1 cellular context compared by ENCODE assay signal in the genomic region with DNA sequence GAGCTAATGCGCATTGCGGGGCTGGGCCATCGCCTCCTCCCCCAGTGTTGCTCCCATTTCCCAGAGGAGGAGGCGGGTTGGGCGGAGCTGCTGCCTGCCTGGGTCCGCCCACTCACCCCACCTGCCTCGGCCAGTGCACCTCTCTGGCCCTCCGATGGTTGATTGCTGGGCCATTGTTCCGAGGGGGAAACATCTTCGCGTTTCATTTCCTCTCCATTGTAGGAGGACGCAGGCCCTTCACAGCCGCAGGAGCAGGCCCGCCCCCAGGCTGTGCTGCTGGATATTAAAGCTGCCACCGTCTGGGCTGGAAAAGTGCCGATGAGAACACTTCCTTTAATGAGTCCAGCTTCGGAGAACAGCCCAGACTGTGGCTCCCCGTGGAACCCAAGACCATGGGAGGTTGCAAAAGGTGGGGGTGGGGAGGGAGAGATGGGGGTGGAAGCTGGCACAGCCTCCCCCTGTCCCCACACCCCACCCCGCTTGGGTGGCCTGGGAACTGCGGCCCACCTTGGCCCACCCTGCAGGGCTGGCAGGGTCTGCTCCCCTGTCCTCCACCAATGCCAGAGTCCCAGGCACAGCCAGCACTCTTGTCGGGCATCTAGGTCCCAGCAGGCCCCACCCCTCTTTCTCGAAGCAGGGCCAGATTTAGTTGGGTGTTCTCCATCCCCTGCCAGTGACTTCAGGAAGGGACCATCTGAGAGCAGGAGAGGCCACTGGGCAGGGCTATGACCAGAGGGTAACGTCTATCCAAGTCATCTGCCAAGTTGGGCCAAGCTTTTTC.
TF ChIP-seq lines count a peak whose summit lies in the region.

No MANE protein-coding gene starts in this region.

TF ChIP-seq in SK-N-SH treated with all-trans-retinoic acid at 6 μM for 48 hours, 23 proteins besides CTCF, POLR2A, EP300 and RAD21 (continued from another document):
- TF ChIP-seq, protein P1, sequence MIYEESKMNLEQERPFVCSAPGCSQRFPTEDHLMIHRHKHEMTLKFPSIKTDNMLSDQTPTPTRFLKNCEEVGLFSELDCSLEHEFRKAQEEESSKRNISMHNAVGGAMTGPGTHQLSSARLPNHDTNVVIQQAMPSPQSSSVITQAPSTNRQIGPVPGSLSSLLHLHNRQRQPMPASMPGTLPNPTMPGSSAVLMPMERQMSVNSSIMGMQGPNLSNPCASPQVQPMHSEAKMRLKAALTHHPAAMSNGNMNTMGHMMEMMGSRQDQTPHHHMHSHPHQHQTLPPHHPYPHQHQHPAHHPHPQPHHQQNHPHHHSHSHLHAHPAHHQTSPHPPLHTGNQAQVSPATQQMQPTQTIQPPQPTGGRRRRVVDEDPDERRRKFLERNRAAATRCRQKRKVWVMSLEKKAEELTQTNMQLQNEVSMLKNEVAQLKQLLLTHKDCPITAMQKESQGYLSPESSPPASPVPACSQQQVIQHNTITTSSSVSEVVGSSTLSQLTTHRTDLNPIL (CRISPR knock-in tag; IDR thresholded peaks at IDR 0.05; ENCODE audit: low read depth) = no peak
- no peak for TF ChIP-seq RARB (CRISPR knock-in tag; IDR thresholded peaks at IDR 0.05)
- no peak for TF ChIP-seq OSR1 (CRISPR knock-in tag; IDR thresholded peaks at IDR 0.05)
- no peak for TF ChIP-seq ZNF70 (CRISPR knock-in tag; IDR thresholded peaks at IDR 0.05)
- no peak for TF ChIP-seq BACH2 (CRISPR knock-in tag; IDR thresholded peaks at IDR 0.05; ENCODE audit: borderline replicate concordance)
- TF ChIP-seq, protein P2, sequence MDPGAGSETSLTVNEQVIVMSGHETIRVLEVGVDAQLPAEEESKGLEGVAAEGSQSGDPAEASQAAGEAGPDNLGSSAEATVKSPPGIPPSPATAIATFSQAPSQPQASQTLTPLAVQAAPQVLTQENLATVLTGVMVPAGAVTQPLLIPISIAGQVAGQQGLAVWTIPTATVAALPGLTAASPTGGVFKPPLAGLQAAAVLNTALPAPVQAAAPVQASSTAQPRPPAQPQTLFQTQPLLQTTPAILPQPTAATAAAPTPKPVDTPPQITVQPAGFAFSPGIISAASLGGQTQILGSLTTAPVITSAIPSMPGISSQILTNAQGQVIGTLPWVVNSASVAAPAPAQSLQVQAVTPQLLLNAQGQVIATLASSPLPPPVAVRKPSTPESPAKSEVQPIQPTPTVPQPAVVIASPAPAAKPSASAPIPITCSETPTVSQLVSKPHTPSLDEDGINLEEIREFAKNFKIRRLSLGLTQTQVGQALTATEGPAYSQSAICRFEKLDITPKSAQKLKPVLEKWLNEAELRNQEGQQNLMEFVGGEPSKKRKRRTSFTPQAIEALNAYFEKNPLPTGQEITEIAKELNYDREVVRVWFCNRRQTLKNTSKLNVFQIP (CRISPR knock-in tag; IDR thresholded peaks at IDR 0.05; ENCODE audit: borderline replicate concordance, low read depth) = no peak
